ENCODE assay signal across 1 cellular context in the genomic region with DNA sequence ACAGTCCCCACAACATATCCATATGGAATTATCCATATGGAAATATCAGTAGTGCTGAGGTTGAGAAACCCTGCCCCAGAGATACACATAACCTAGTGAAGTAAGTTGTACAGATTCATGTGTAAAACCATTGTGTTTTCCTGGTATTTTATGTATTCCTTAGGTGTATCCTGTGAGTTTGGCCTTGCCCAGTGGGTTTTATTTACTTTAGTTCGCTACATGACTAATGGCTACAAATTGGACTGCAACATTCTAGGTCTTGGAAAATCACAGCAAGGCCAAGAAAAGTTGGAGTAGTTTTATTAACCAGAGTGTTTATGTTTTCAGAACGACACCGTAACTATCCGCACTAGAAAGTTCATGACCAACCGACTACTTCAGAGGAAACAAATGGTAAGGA.
TF ChIP-seq lines count a peak whose summit lies in the region.

No MANE protein-coding gene starts in this region.

TF ChIP-seq in PFSK-1, 5 proteins besides CTCF, POLR2A, EP300 and RAD21 (continued from another document):
- TF ChIP-seq, protein P1, sequence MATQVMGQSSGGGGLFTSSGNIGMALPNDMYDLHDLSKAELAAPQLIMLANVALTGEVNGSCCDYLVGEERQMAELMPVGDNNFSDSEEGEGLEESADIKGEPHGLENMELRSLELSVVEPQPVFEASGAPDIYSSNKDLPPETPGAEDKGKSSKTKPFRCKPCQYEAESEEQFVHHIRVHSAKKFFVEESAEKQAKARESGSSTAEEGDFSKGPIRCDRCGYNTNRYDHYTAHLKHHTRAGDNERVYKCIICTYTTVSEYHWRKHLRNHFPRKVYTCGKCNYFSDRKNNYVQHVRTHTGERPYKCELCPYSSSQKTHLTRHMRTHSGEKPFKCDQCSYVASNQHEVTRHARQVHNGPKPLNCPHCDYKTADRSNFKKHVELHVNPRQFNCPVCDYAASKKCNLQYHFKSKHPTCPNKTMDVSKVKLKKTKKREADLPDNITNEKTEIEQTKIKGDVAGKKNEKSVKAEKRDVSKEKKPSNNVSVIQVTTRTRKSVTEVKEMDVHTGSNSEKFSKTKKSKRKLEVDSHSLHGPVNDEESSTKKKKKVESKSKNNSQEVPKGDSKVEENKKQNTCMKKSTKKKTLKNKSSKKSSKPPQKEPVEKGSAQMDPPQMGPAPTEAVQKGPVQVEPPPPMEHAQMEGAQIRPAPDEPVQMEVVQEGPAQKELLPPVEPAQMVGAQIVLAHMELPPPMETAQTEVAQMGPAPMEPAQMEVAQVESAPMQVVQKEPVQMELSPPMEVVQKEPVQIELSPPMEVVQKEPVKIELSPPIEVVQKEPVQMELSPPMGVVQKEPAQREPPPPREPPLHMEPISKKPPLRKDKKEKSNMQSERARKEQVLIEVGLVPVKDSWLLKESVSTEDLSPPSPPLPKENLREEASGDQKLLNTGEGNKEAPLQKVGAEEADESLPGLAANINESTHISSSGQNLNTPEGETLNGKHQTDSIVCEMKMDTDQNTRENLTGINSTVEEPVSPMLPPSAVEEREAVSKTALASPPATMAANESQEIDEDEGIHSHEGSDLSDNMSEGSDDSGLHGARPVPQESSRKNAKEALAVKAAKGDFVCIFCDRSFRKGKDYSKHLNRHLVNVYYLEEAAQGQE (IDR thresholded peaks at IDR 0.05; ENCODE audit: insufficient read depth in 1 of 2, low read depth in 2 of 2, low read length in 2 of 2): no peak
- TF ChIP-seq FOXP2 (optimal IDR thresholded peaks at IDR 0.05; ENCODE audit: borderline replicate concordance, extremely low read depth, extremely low read length, insufficient read depth) (no peak), POLR2AphosphoS5 (IDR thresholded peaks at IDR 0.05; ENCODE audit: low read depth, low read length) (peak; percentile 45)
